ENCODE assay signal across 8 cellular contexts in the genomic region with DNA sequence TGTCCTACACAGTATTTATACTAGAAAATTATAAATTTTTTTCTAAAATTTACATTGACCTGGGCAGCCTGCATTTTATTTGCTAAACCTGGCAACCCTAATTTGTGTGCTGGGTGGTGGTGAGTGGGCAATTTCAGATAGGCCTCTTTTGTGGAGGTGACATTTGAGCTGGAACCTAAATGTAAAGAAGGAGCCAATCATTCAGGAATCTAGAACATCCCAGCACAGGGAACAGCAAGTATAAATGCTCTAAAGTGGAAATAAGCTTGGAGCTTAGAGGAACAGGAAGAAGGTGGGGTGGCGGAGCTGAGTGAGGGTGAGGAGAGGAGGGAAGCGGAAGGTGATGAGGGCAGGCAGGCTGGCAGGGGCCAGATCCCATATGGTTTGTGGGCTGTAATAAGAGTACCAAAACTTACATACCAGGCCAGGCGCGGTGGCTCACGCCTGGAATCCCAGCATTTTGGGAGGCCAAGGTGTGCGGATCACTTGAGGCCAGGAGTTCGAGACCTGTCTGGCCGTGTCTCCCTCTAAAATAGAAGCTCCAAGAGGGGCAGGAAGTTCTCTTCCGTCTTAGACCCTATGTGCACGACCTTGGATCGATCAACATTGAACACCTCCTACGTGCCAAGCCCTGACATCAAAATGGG. TPM values are rescaled to one million over a fixed set of nuclear protein-coding genes. Genes with fewer than 3 reads are reported as not detected.
A peak's percentile ranks its signal among the peaks of the same experiment; 100 is the strongest.
DNase-seq lines count a peak whose midpoint lies in the region; ATAC-seq and TF ChIP-seq lines count a peak whose summit lies in the region.

No MANE protein-coding gene starts in this region.

- peak overlapping the region; percentile 94 for H3K27ac Mint-ChIP-seq in activated B cell treated with CpG ODN at 0.5 μM for 24 hours

- peaks cover 27% of the 10 kb centered on the region for H3K4me1 Mint-ChIP-seq in activated B cell treated with CpG ODN at 0.5 μM for 24 hours

- no peaks in the 10 kb centered on the region for H3K27me3 Mint-ChIP-seq in activated B cell treated with CpG ODN at 0.5 μM for 24 hours

- 6 to 8% (median 7%) methylated on average over 12 of the region's 12 CpGs for WGBS in ovary, 3 donors

- peaks cover 20% of the 10 kb centered on the region for H3K36me3 Mint-ChIP-seq in activated B cell treated with CpG ODN at 0.5 μM for 24 hours (ENCODE audit: low read depth)

- H3K27me3 ChIP-seq in foreskin keratinocyte, result no peaks in the 10 kb centered on the region
- no peaks in the 10 kb centered on the region for H3K27me3 ChIP-seq in ovary

- no peaks in the 10 kb centered on the region for H3K36me3 ChIP-seq in ovary

- intact Hi-C loops in activated B cell treated with CpG ODN at 0.5 μM for 24 hours (cut with micrococcal nuclease), result loop anchor here (1.0 to 5.0 kb wide), 4 partner anchors 123 to 233 kb away; a partner anchor contains a TSS
- intact Hi-C loops in ovary (cut with DNase I), result no loop called here

- no peak for TF ChIP-seq CTCF in activated B cell treated with CpG ODN at 0.5 μM for 24 hours (IDR thresholded peaks at IDR 0.05)
- no peak for TF ChIP-seq CTCF in foreskin keratinocyte (conservative IDR thresholded peaks at IDR 0.05)
- TF ChIP-seq CTCF in ovary (IDR thresholded peaks at IDR 0.05), result no peak

- peak; percentile 41 for DNase-seq in Daoy (ENCODE audit: low read depth)
- DNase-seq in activated B cell treated with CpG ODN at 0.5 μM for 24 hours, result no peak
- no peak for DNase-seq in foreskin keratinocyte
- DNase-seq in ovary, result peak in 1 of 5 donors; percentile 14
- no peak for DNase-seq in ecto neural progenitor cell (ENCODE audit: low spot score)
- DNase-seq in superior temporal gyrus (ENCODE audit: extremely low spot score), result no peak
- DNase-seq in NCI-H2081 treated with DMSO at 0.1 percent for 48 hours (lab: John Stamatoyannopoulos, UW), result no peak

- POLR2A ChIA-PET in activated B cell treated with CpG ODN at 0.5 μM for 24 hours (lab: Charles Lee), result interaction anchor here (0.5 to 2.3 kb wide), 12 partner anchors 8 to 1485 kb away, joined by 3 to 11 read pairs (median 4); a partner anchor contains a TSS

- TF ChIP-seq EP300 in ovary (IDR thresholded peaks at IDR 0.05), result no peak

- H3K4me1 ChIP-seq in foreskin keratinocyte, result no peaks in the 10 kb centered on the region
- H3K4me1 ChIP-seq in ovary (ENCODE audit: insufficient read depth), result peaks cover 2% of the 10 kb centered on the region

- ATAC-seq in HG03097 (IDR thresholded peaks at IDR 0.05; ENCODE audit: low FRiP score, unreplicated experiment) (peak; percentile 10), activated B cell treated with CpG ODN at 0.5 μM for 24 hours (ENCODE audit: low read depth) (no peak), foreskin keratinocyte (no peak)

- no peak for TF ChIP-seq POLR2A in ovary (IDR thresholded peaks at IDR 0.05)

- H3K9me3 ChIP-seq in ovary, result no peaks in the 10 kb centered on the region

- H3K9me3 Mint-ChIP-seq in activated B cell treated with CpG ODN at 0.5 μM for 24 hours, result no peaks in the 10 kb centered on the region

- CTCF ChIA-PET in activated B cell treated with CpG ODN at 0.5 μM for 24 hours (lab: Charles Lee), result interaction anchor here (1.2 kb wide), 1 partner anchor 172 kb away, joined by 3 read pairs; no protein-coding TSS in a partner anchor

- H3K4me3 ChIP-seq in ovary, result peak overlapping the region; percentile 84

- H3K4me3 Mint-ChIP-seq in activated B cell treated with CpG ODN at 0.5 μM for 24 hours, result peak overlapping the region; percentile 97

- peak overlapping the region; percentile 28 for H3K27ac ChIP-seq in foreskin keratinocyte
- H3K27ac ChIP-seq in ovary, result peak overlapping the region; percentile 90 to 94

RNA-seq across cellular contexts. Expression of a gene that starts 0.5 kb away (rescaled TPM):
- 187 and 209 TPM in 2 replicates for total RNA-seq in Daoy (2014; rRNA removed; shearing (Covaris generic))
- total RNA-seq in activated B cell treated with CpG ODN at 0.5 μM for 24 hours (53.2 and 58.8 TPM in 2 replicates), foreskin keratinocyte (164 and 188 TPM in 2 replicates), ovary (10 to 100 TPM; 34.2 to 55.4 (median 44.5) TPM)
- polyA plus RNA-seq in foreskin keratinocyte (80.5 and 104 TPM in 2 replicates), ovary (10 to 100 TPM; 23.3 to 37.8 TPM)
